ENCODE assay signal across 19 cellular contexts in genomic region chr3:197498499-197499241, GRCh38. TPM values are rescaled to one million over a fixed set of nuclear protein-coding genes. Genes with fewer than 3 reads are reported as not detected.
DNase-seq lines count a peak whose midpoint lies in the region; ATAC-seq, FAIRE-seq and TF ChIP-seq lines count a peak whose summit lies in the region.
"Had no signal": no experiment of that assay in that cellular context is flagged by ENCODE, and none has a peak within 500 bp of the region (broad histone marks: within the 10 kb centered on the region; RNA-seq: fewer than 3 reads in every experiment).

No MANE protein-coding gene starts in this region.

- ATAC-seq in HepG2 (no peak), right lobe of liver (no peak), RWPE2 (ENCODE audit: low read depth) (no peak)

- no peaks in the 10 kb centered on the region for H3K36me3 ChIP-seq in HepG2 (replicated peaks in 1 of 2; ENCODE audit: control insufficient read depth in 1 of 2, insufficient read depth in 2 of 2, low read length in 2 of 2)
- H3K36me3 ChIP-seq in right lobe of liver, result no peaks in the 10 kb centered on the region
- no peaks in the 10 kb centered on the region for H3K36me3 ChIP-seq in RWPE2 (ENCODE audit: low read depth)
- no peaks in the 10 kb centered on the region for H3K36me3 ChIP-seq in esophagus squamous epithelium

- CTCF ChIA-PET in HepG2 (lab: Yijun Ruan, JAX; ENCODE audit: low intra/inter-chr PET ratio, low total read pairs), result no interaction called here

- H3K4me1 ChIP-seq in HepG2 (ENCODE audit: insufficient read depth, low read length) (peaks cover 70% of the 10 kb centered on the region), right lobe of liver (peaks cover 0 to 3% (median 0%) of the 10 kb centered on the region in 4 donors), RWPE2 (ENCODE audit: insufficient read depth, poor library complexity, severe bottlenecking) (peaks cover 8% of the 10 kb centered on the region), esophagus squamous epithelium (peaks cover 18 to 80% (median 27%) of the 10 kb centered on the region in 3 donors)

- H4K20me1 ChIP-seq in HepG2 (ENCODE audit: insufficient read depth, low read length), result no peaks in the 10 kb centered on the region

- H3K9me3 ChIP-seq in HepG2 (ENCODE audit: low read length) (no peaks in the 10 kb centered on the region), right lobe of liver (no peaks in the 10 kb centered on the region), RWPE2 (ENCODE audit: severe bottlenecking) (no peaks in the 10 kb centered on the region), esophagus squamous epithelium (no peaks in the 10 kb centered on the region)

- H2AFZ ChIP-seq in HepG2 (ENCODE audit: low read length), result no peak overlapping the region

- H3K27ac ChIP-seq in HepG2 (ENCODE audit: extremely low read length, insufficient read depth, low read length) (no peak overlapping the region), right lobe of liver (no peak overlapping the region), RWPE2 (ENCODE audit: poor library complexity, severe bottlenecking) (peak overlapping the region; percentile 41), esophagus squamous epithelium (peak overlapping the region in 3 of 4 donors; percentile 55 to 76 (median 74))

- H3K27me3 ChIP-seq in HepG2 (ENCODE audit: control insufficient read depth in 1 of 2, insufficient read depth in 2 of 2, low read length in 2 of 2) (no peaks in the 10 kb centered on the region), right lobe of liver (no peaks in the 10 kb centered on the region), RWPE2 (ENCODE audit: insufficient read depth, poor library complexity, severe bottlenecking) (no peaks in the 10 kb centered on the region), esophagus squamous epithelium (no peaks in the 10 kb centered on the region)

- 98% methylated on average over 55 of the region's 60 CpGs for WGBS in HepG2 (ENCODE audit: low lambda C conversion rate)
- WGBS in right lobe of liver (ENCODE audit: insufficient coverage, low coverage, low lambda C conversion rate, missing lambda C conversion rate), result 80% methylated on average over 6 of the region's 60 CpGs
- WGBS in esophagus squamous epithelium, 2 donors, result 91 to 98% methylated on average over 9 to 25 of the region's 60 CpGs

- no peaks in the 10 kb centered on the region for H3K79me2 ChIP-seq in HepG2 (ENCODE audit: insufficient read depth, low read length)

- POLR2A ChIA-PET in HepG2 (lab: Yijun Ruan, JAX), result interaction anchor here (1.1 kb wide), 1 partner anchor 31 kb away, joined by 3 read pairs; no protein-coding TSS in a partner anchor

- no peak overlapping the region for H3K9ac ChIP-seq in HepG2 (ENCODE audit: insufficient read depth, low read depth, low read length)

- TF ChIP-seq EP300 in HepG2 (IDR thresholded peaks at IDR 0.05; ENCODE audit: low read depth in 2 of 2, low read length in 2 of 2) (no peak), HepG2 (CRISPR knock-in tag; IDR thresholded peaks at IDR 0.05; ENCODE audit: borderline replicate concordance) (no peak)

- FAIRE-seq in HepG2 (lab: Jason Lieb, UNC), result no peak
- FAIRE-seq: GM12891 had no signal

- intact Hi-C loops in HepG2 (cut with micrococcal nuclease; ENCODE audit: unreplicated experiment), result no loop called here
- intact Hi-C loops in right lobe of liver (cut with DNase I), result no loop called here
- intact Hi-C loops in esophagus squamous epithelium (cut with DNase I), result no loop called here

- TF ChIP-seq CTCF in HepG2 (CRISPR knock-in tag; IDR thresholded peaks at IDR 0.05) (no peak), right lobe of liver (IDR thresholded peaks at IDR 0.05) (no peak), RWPE2 (IDR thresholded peaks at IDR 0.05; ENCODE audit: poor library complexity, severe bottlenecking) (no peak), esophagus squamous epithelium (IDR thresholded peaks at IDR 0.05) (no peak)

- DNase-seq in HepG2 (ENCODE audit: low spot score), result no peak
- no peak for DNase-seq in right lobe of liver
- DNase-seq in RWPE2 (ENCODE audit: low spot score), result no peak
- no peak for DNase-seq in esophagus squamous epithelium (lab: John Stamatoyannopoulos, UW)
- no peak for DNase-seq in stimulated activated naive CD4-positive, alpha-beta T cell treated with Interleukin-2 at 50 U/mL for 16 hours (lab: John Stamatoyannopoulos, UW)
- DNase-seq in stimulated activated CD4-positive, alpha-beta T cell treated with anti-CD3 and anti-CD28 coated beads, Interleukin-4, amount 100 ng/mL, for 24 hours, result no peak
- no peak for DNase-seq in epidermal melanocyte (ENCODE audit: insufficient read length, low spot score)
- DNase-seq in stimulated activated CD8-positive, alpha-beta memory T cell treated with anti-CD3 and anti-CD28 coated beads, Interleukin-4, amount 100 ng/mL, for 48 hours, result no peak
- DNase-seq: C1 segment of cervical spinal cord; CD8-positive, alpha-beta memory T cell; KBM-7; MV-4-11; NCI-H1694 treated with DMSO at 0.1 percent for 48 hours; NCI-H2227 treated with DMSO at 0.1 percent for 48 hours; NCI-H510A treated with DMSO at 0.1 percent for 48 hours; NCI-H774; SIG-M5 had no signal

- TF ChIP-seq RAD21 in HepG2 (CRISPR knock-in tag; IDR thresholded peaks at IDR 0.05), result no peak

- no TSS peak for BruUV-seq in HepG2 (replicated peaks; lab: Mats Ljungman, UMichigan)

- in situ Hi-C loops in HepG2 (cut with HindIII; ENCODE audit: extremely low pct_ligation_motif_present, low pct_unique_long_range_greater_than_20kb), result no loop called here

- no peak overlapping the region for H3K4me3 ChIP-seq in HepG2 (replicated peaks in 1 of 3; ENCODE audit: insufficient read depth in 1 of 3, low read depth in 2 of 3, low read length in 3 of 3)
- no peak overlapping the region for H3K4me3 ChIP-seq in right lobe of liver
- no peak overlapping the region for H3K4me3 ChIP-seq in RWPE2 (ENCODE audit: severe bottlenecking)
- no peak overlapping the region for H3K4me3 ChIP-seq in esophagus squamous epithelium

- H3K4me2 ChIP-seq in HepG2 (ENCODE audit: low read depth, low read length), result no peak overlapping the region

- TF ChIP-seq POLR2A in HepG2 (IDR thresholded peaks at IDR 0.05; ENCODE audit: insufficient read depth in 1 of 2, low read depth in 2 of 2, low read length in 2 of 2) (no peak), right lobe of liver (IDR thresholded peaks at IDR 0.05) (no peak), esophagus squamous epithelium (IDR thresholded peaks at IDR 0.05) (no peak)

TF ChIP-seq in HepG2, 621 proteins besides CTCF, POLR2A, EP300 and RAD21:
- TF ChIP-seq ZNF331 (CRISPR knock-in tag; IDR thresholded peaks at IDR 0.05) (peak; percentile 99), ZNF841 (CRISPR knock-in tag; IDR thresholded peaks at IDR 0.05; ENCODE audit: borderline replicate concordance) (no peak)

RNA-seq across cellular contexts. Expression of gene BDH1, which starts 57.1 kb away (rescaled TPM):
- total RNA-seq in HepG2 (2016; rRNA removed; fragmentation: Illumina TruSeq; extraction: Trizol), result 21.2 and 26.9 TPM in 2 replicates
- total RNA-seq in HepG2 (2016; cell fraction: cytosol; rRNA removed; fragmentation: Illumina TruSeq; extraction: Trizol; ENCODE audit: low read depth), result 3.3 and 3.6 TPM in 2 replicates
- total RNA-seq in HepG2 (2016; cell fraction: insoluble cytoplasmic fraction; rRNA removed; fragmentation: Illumina TruSeq; extraction: Trizol), result 21.4 and 23.7 TPM in 2 replicates
- total RNA-seq in HepG2 (2016; cell fraction: membrane; rRNA removed; fragmentation: Illumina TruSeq; extraction: Trizol), result 5.1 and 6.3 TPM in 2 replicates
- total RNA-seq in HepG2 (2016; cell fraction: nucleus; rRNA removed; fragmentation: Illumina TruSeq; extraction: Trizol), result 21.5 and 22.1 TPM in 2 replicates
- polyA plus RNA-seq in HepG2 (2011; rRNA removed), result 71.9 and 88.5 TPM in 2 replicates
- 48.3 and 55.2 TPM in 2 replicates for polyA plus RNA-seq in HepG2 (2011; cell fraction: cytosol; rRNA removed)
- polyA plus RNA-seq in HepG2 (2011; cell fraction: nucleus; rRNA removed), result 155 and 175 TPM in 2 replicates
- polyA plus RNA-seq in HepG2 (2012), result 58.0 and 95.2 TPM in 2 replicates
- 3.2 and 4.0 TPM in 2 replicates for polyA plus RNA-seq in HepG2 (2016; cell fraction: cytosol; fragmentation: Illumina TruSeq; extraction: Trizol; ENCODE audit: low read depth)
- 25.8 and 27.9 TPM in 2 replicates for polyA plus RNA-seq in HepG2 (2016; cell fraction: insoluble cytoplasmic fraction; fragmentation: Illumina TruSeq; extraction: Trizol; ENCODE audit: low read depth)
- polyA plus RNA-seq in HepG2 (2016; cell fraction: membrane; fragmentation: Illumina TruSeq; extraction: Trizol; ENCODE audit: low read depth), result 5.6 and 5.9 TPM in 2 replicates
- polyA plus RNA-seq in HepG2 (2016; cell fraction: nucleus; fragmentation: Illumina TruSeq; extraction: Trizol; ENCODE audit: insufficient read depth, low read depth), result 56.0 and 59.9 TPM in 2 replicates
- polyA minus RNA-seq in HepG2 (2011; rRNA and poly(A)+ RNA removed; ENCODE audit: low replicate concordance), result 7.9 and 48.3 TPM in 2 replicates
- polyA minus RNA-seq in HepG2 (2011; cell fraction: cytosol; rRNA and poly(A)+ RNA removed), result 15.6 and 18.9 TPM in 2 replicates
- 54.7 and 82.6 TPM in 2 replicates for polyA minus RNA-seq in HepG2 (2011; cell fraction: nucleus; rRNA and poly(A)+ RNA removed)
- 100 to 1,000 TPM in 5 of 6 experiments, 10 to 100 TPM in 1; 65.5 to 366 (median 233) TPM for total RNA-seq in right lobe of liver
- total RNA-seq in esophagus squamous epithelium, result 10 to 100 TPM; 44.4 to 60.6 (median 52.2) TPM
- total RNA-seq: A172 had no signal

Comparison
In these comparisons a context has a peak if more than half of its experiments do, and no peak if none do; other contexts are left out.
1. H3K27ac ChIP-seq: peak in RWPE2 (single experiment) and esophagus squamous epithelium (3 of 4); none in HepG2 (single experiment) and right lobe of liver (0 of 3).